1 cellular context compared by ENCODE assay signal in the genomic region with DNA sequence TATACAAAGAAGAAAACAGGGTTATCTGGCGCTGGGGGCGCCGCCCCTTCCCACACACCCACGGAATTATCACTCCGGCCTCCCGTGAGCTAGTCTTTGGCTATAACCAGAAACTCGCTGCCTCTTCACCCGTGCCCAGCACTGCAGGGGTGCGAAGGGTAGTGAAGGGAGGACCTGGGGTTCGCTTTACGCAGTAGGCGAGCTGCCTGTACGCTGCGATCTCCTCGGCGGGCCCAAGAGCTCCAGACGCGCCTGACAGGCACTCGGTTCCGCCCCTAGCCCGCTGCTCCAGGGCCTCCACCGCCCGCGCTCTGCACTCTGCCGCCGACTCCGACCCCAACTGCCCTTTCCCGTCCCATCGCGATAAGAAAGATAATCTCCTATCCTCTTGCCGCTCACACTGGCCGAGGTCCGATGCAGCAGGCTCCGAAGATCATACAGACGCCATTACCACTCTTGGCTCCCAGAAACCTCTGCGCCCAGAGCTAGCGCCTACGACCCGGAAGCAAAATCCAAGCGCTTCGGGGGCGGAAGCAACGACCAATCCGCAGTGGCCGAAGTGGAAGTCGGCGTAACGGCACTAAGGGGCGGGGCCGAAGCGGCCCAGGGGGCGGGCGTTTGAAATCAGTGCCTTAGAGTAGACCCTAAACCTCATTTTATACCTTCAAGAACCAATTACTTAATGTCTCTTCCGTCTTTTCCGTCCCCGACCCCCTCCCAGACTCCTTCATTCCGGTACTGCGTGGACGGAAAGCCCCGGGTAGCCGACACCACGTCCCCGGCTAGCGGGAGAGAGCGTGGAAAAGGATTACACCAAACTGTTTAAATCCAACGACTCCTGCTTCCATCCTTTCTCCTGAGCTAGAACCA.
TF ChIP-seq lines count a peak whose summit lies in the region.

A gene (minus strand): TSS at position 458 of the 870 bp plus-strand sequence. CDS start 1,371 bp downstream, outside the sequence.
A gene (plus strand): TSS at position 611 of the 870 bp plus-strand sequence. CDS start 23,664 bp downstream, outside the sequence.

TF ChIP-seq in K562, 482 proteins besides CTCF, POLR2A, EP300 and RAD21 (continued from another document and continues in another):
- TF ChIP-seq ZNF146 (CRISPR knock-in tag; IDR thresholded peaks at IDR 0.05; ENCODE audit: unreplicated experiment) (no peak), POLR2B (IDR thresholded peaks at IDR 0.05; ENCODE audit: low read depth, partially characterized antibody) (peak; percentile 88), SREBF2 (CRISPR knock-in tag; IDR thresholded peaks at IDR 0.05) (no peak), PHF20 (IDR thresholded peaks at IDR 0.05; ENCODE audit: partially characterized antibody) (peak; percentile 98), ETV6 (IDR thresholded peaks at IDR 0.05; ENCODE audit: borderline replicate concordance in 1 of 2, low read depth in 2 of 2, low read length in 1 of 2) (no peak), ETV6 (CRISPR knock-in tag; IDR thresholded peaks at IDR 0.05; ENCODE audit: borderline replicate concordance) (no peak), ZNF282 (CRISPR knock-in tag; IDR thresholded peaks at IDR 0.05) (no peak), PHF21A (IDR thresholded peaks at IDR 0.05; ENCODE audit: borderline replicate concordance, low read depth) (no peak), MTF1 (CRISPR knock-in tag; IDR thresholded peaks at IDR 0.05; ENCODE audit: borderline replicate concordance) (no peak), XRCC5 (IDR thresholded peaks at IDR 0.05; ENCODE audit: low read depth, low read length) (no peak), BRCA1 (IDR thresholded peaks at IDR 0.05) (no peak), BRCA1 (CRISPR knock-in tag; IDR thresholded peaks at IDR 0.05) (no peak), ZZZ3 (IDR thresholded peaks at IDR 0.05) (no peak), SAP30 (IDR thresholded peaks at IDR 0.05; ENCODE audit: borderline replicate concordance, insufficient read depth, low read depth, low read length, poor library complexity, severe bottlenecking) (peak; percentile 74), THRAP3 (IDR thresholded peaks at IDR 0.05; ENCODE audit: borderline replicate concordance) (no peak), IFI16 (CRISPR knock-in tag; IDR thresholded peaks at IDR 0.05) (no peak), POLR3G (IDR thresholded peaks at IDR 0.05; ENCODE audit: extremely low read depth, insufficient read length, insufficient replicate concordance) (no peak), MAFK (IDR thresholded peaks at IDR 0.05; ENCODE audit: low read length) (no peak), ZNF24 (IDR thresholded peaks at IDR 0.05) (no peak), CHCHD3 (CRISPR knock-in tag; IDR thresholded peaks at IDR 0.05) (no peak), CCNT2 (IDR thresholded peaks at IDR 0.05; ENCODE audit: borderline replicate concordance, extremely low read depth, insufficient read length, low read depth, low read length) (no peak), MYNN (IDR thresholded peaks at IDR 0.05) (no peak), MYNN (CRISPR knock-in tag; IDR thresholded peaks at IDR 0.05) (no peak), SMARCB1 (IDR thresholded peaks at IDR 0.05; ENCODE audit: insufficient read length, low read depth) (no peak), SRSF7 (optimal IDR thresholded peaks at IDR 0.05; ENCODE audit: low read depth, low read length) (no peak), ARID2 (IDR thresholded peaks at IDR 0.05) (no peak), ZNF175 (CRISPR knock-in tag; IDR thresholded peaks at IDR 0.05; ENCODE audit: low read depth) (no peak), ZNF12 (CRISPR knock-in tag; IDR thresholded peaks at IDR 0.05) (0 out of 2 replicates have a peak, but pooled peaks have one; percentile 34), GABPB1 (CRISPR knock-in tag; IDR thresholded peaks at IDR 0.05) (peak; percentile 99), BACH1 (tag; IDR thresholded peaks at IDR 0.05) (no peak)
- TF ChIP-seq, protein P1, sequence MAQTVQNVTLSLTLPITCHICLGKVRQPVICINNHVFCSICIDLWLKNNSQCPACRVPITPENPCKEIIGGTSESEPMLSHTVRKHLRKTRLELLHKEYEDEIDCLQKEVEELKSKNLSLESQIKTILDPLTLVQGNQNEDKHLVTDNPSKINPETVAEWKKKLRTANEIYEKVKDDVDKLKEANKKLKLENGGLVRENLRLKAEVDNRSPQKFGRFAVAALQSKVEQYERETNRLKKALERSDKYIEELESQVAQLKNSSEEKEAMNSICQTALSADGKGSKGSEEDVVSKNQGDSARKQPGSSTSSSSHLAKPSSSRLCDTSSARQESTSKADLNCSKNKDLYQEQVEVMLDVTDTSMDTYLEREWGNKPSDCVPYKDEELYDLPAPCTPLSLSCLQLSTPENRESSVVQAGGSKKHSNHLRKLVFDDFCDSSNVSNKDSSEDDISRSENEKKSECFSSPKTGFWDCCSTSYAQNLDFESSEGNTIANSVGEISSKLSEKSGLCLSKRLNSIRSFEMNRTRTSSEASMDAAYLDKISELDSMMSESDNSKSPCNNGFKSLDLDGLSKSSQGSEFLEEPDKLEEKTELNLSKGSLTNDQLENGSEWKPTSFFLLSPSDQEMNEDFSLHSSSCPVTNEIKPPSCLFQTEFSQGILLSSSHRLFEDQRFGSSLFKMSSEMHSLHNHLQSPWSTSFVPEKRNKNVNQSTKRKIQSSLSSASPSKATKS (CRISPR knock-in tag; IDR thresholded peaks at IDR 0.05) = no peak
- TF ChIP-seq, protein P2, sequence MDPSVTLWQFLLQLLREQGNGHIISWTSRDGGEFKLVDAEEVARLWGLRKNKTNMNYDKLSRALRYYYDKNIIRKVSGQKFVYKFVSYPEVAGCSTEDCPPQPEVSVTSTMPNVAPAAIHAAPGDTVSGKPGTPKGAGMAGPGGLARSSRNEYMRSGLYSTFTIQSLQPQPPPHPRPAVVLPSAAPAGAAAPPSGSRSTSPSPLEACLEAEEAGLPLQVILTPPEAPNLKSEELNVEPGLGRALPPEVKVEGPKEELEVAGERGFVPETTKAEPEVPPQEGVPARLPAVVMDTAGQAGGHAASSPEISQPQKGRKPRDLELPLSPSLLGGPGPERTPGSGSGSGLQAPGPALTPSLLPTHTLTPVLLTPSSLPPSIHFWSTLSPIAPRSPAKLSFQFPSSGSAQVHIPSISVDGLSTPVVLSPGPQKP (CRISPR knock-in tag; IDR thresholded peaks at IDR 0.05) = no peak
- TF ChIP-seq, protein P3, sequence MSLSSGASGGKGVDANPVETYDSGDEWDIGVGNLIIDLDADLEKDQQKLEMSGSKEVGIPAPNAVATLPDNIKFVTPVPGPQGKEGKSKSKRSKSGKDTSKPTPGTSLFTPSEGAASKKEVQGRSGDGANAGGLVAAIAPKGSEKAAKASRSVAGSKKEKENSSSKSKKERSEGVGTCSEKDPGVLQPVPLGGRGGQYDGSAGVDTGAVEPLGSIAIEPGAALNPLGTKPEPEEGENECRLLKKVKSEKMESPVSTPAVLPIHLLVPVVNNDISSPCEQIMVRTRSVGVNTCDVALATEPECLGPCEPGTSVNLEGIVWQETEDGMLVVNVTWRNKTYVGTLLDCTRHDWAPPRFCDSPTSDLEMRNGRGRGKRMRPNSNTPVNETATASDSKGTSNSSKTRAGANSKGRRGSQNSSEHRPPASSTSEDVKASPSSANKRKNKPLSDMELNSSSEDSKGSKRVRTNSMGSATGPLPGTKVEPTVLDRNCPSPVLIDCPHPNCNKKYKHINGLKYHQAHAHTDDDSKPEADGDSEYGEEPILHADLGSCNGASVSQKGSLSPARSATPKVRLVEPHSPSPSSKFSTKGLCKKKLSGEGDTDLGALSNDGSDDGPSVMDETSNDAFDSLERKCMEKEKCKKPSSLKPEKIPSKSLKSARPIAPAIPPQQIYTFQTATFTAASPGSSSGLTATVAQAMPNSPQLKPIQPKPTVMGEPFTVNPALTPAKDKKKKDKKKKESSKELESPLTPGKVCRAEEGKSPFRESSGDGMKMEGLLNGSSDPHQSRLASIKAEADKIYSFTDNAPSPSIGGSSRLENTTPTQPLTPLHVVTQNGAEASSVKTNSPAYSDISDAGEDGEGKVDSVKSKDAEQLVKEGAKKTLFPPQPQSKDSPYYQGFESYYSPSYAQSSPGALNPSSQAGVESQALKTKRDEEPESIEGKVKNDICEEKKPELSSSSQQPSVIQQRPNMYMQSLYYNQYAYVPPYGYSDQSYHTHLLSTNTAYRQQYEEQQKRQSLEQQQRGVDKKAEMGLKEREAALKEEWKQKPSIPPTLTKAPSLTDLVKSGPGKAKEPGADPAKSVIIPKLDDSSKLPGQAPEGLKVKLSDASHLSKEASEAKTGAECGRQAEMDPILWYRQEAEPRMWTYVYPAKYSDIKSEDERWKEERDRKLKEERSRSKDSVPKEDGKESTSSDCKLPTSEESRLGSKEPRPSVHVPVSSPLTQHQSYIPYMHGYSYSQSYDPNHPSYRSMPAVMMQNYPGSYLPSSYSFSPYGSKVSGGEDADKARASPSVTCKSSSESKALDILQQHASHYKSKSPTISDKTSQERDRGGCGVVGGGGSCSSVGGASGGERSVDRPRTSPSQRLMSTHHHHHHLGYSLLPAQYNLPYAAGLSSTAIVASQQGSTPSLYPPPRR (CRISPR knock-in tag; IDR thresholded peaks at IDR 0.05; ENCODE audit: borderline replicate concordance) = no peak
- TF ChIP-seq, protein P4, sequence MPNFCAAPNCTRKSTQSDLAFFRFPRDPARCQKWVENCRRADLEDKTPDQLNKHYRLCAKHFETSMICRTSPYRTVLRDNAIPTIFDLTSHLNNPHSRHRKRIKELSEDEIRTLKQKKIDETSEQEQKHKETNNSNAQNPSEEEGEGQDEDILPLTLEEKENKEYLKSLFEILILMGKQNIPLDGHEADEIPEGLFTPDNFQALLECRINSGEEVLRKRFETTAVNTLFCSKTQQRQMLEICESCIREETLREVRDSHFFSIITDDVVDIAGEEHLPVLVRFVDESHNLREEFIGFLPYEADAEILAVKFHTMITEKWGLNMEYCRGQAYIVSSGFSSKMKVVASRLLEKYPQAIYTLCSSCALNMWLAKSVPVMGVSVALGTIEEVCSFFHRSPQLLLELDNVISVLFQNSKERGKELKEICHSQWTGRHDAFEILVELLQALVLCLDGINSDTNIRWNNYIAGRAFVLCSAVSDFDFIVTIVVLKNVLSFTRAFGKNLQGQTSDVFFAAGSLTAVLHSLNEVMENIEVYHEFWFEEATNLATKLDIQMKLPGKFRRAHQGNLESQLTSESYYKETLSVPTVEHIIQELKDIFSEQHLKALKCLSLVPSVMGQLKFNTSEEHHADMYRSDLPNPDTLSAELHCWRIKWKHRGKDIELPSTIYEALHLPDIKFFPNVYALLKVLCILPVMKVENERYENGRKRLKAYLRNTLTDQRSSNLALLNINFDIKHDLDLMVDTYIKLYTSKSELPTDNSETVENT (CRISPR knock-in tag; IDR thresholded peaks at IDR 0.05) = no peak
- TF ChIP-seq, protein P5, sequence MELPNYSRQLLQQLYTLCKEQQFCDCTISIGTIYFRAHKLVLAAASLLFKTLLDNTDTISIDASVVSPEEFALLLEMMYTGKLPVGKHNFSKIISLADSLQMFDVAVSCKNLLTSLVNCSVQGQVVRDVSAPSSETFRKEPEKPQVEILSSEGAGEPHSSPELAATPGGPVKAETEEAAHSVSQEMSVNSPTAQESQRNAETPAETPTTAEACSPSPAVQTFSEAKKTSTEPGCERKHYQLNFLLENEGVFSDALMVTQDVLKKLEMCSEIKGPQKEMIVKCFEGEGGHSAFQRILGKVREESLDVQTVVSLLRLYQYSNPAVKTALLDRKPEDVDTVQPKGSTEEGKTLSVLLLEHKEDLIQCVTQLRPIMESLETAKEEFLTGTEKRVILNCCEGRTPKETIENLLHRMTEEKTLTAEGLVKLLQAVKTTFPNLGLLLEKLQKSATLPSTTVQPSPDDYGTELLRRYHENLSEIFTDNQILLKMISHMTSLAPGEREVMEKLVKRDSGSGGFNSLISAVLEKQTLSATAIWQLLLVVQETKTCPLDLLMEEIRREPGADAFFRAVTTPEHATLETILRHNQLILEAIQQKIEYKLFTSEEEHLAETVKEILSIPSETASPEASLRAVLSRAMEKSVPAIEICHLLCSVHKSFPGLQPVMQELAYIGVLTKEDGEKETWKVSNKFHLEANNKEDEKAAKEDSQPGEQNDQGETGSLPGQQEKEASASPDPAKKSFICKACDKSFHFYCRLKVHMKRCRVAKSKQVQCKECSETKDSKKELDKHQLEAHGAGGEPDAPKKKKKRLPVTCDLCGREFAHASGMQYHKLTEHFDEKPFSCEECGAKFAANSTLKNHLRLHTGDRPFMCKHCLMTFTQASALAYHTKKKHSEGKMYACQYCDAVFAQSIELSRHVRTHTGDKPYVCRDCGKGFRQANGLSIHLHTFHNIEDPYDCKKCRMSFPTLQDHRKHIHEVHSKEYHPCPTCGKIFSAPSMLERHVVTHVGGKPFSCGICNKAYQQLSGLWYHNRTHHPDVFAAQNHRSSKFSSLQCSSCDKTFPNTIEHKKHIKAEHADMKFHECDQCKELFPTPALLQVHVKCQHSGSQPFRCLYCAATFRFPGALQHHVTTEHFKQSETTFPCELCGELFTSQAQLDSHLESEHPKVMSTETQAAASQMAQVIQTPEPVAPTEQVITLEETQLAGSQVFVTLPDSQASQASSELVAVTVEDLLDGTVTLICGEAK (IDR thresholded peaks at IDR 0.05) = peak; percentile 95
- TF ChIP-seq, protein P5 (CRISPR knock-in tag; IDR thresholded peaks at IDR 0.05) = no peak
- TF ChIP-seq, protein P6, sequence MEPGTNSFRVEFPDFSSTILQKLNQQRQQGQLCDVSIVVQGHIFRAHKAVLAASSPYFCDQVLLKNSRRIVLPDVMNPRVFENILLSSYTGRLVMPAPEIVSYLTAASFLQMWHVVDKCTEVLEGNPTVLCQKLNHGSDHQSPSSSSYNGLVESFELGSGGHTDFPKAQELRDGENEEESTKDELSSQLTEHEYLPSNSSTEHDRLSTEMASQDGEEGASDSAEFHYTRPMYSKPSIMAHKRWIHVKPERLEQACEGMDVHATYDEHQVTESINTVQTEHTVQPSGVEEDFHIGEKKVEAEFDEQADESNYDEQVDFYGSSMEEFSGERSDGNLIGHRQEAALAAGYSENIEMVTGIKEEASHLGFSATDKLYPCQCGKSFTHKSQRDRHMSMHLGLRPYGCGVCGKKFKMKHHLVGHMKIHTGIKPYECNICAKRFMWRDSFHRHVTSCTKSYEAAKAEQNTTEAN (CRISPR knock-in tag; IDR thresholded peaks at IDR 0.05) = no peak
